ENCODE assay signal across 8 cellular contexts in genomic region chr17:30906101-30906911, GRCh38. TPM values are rescaled to one million over a fixed set of nuclear protein-coding genes. Genes with fewer than 3 reads are reported as not detected.
DNase-seq lines count a peak whose midpoint lies in the region; ATAC-seq and TF ChIP-seq lines count a peak whose summit lies in the region.

Gene TEFM, minus strand, starts transcription at chr17:30906238. Its CDS starts 40 bp downstream, at chr17:30906198.

- peaks cover 3% of the 10 kb centered on the region for H3K36me3 ChIP-seq in right atrium auricular region
- H3K36me3 ChIP-seq in psoas muscle (ENCODE audit: insufficient read depth in 1 of 2, low read depth in 1 of 2), result peaks cover 0 to 26% of the 10 kb centered on the region in 2 donors
- peaks cover 2% of the 10 kb centered on the region for H3K36me3 ChIP-seq in urinary bladder (ENCODE audit: insufficient read depth)

- H3K4me3 ChIP-seq in right atrium auricular region (peak within 1 kb of the TSS; percentile 59 to 70), psoas muscle (peak within 1 kb of the TSS; percentile 94), urinary bladder (ENCODE audit: low read depth, low read length) (peak within 1 kb of the TSS; percentile 64)

- peak within 1 kb of the TSS; percentile 87 to 88 for H3K27ac ChIP-seq in right atrium auricular region
- H3K27ac ChIP-seq in psoas muscle, result peak within 1 kb of the TSS; percentile 88
- peak within 1 kb of the TSS; percentile 83 for H3K27ac ChIP-seq in urinary bladder (ENCODE audit: low read depth)

- ATAC-seq in HG02870 (IDR thresholded peaks at IDR 0.05; ENCODE audit: unreplicated experiment), result peak; percentile 85
- peak; percentile 99 to 100 (median 99) for ATAC-seq in psoas muscle

- no peaks in the 10 kb centered on the region for H3K9me3 ChIP-seq in right atrium auricular region
- H3K9me3 ChIP-seq in psoas muscle, result no peaks in the 10 kb centered on the region

- H3K4me1 ChIP-seq in right atrium auricular region (peaks cover 0 to 21% of the 10 kb centered on the region in 2 donors), psoas muscle (peaks cover 14% of the 10 kb centered on the region), urinary bladder (ENCODE audit: insufficient read depth) (no peaks in the 10 kb centered on the region)

- 0 to 1% (median 0%) methylated on average over 47 of the region's 47 CpGs for WGBS in psoas muscle, 3 donors
- WGBS in urinary bladder, result under 1% methylated on average over 47 of the region's 47 CpGs

- DNase-seq in GM13976 (ENCODE audit: low spot score) (peak; percentile 93), NCI-H146 treated with DMSO at 0.1 percent for 48 hours (lab: John Stamatoyannopoulos, UW; ENCODE audit: unreplicated experiment) (peak; percentile 60), anterior cingulate cortex (lab: John Stamatoyannopoulos, UW) (peak in 57 of 58 donors; percentile 49 to 94 (median 81)), right atrium auricular region (ENCODE audit: low spot score) (peak; percentile 94), psoas muscle (peak; percentile 89 to 94)

- no peak for TF ChIP-seq CTCF in GM13976 (IDR thresholded peaks at IDR 0.05; ENCODE audit: borderline replicate concordance, control extremely low read depth, extremely low read depth, insufficient read depth, missing control alignments)
- no peak for TF ChIP-seq CTCF in right atrium auricular region (IDR thresholded peaks at IDR 0.05)
- TF ChIP-seq CTCF in psoas muscle (IDR thresholded peaks at IDR 0.05), result no peak

- intact Hi-C loops in T-helper 2 cell treated with Interferon-gamma antibody and Interleukin-4, amounts not matched to agents 100 ng/mL and 5 ng/mL, for 36 hours (cut with micrococcal nuclease), result loop anchor here (1.0 to 2.0 kb wide), 2 partner anchors 64 to 430 kb away; partner anchors contain the start of gene GOSR1
- intact Hi-C loops in psoas muscle (cut with DNase I), result loop anchor here (2.0 to 10.0 kb wide), 3 partner anchors 64 to 308 kb away; partner anchors contain the start of genes CRLF3 (in 1 of the 2) and RNF135 (in 1 of the 2)

- H3K27me3 ChIP-seq in right atrium auricular region, result no peaks in the 10 kb centered on the region
- no peaks in the 10 kb centered on the region for H3K27me3 ChIP-seq in psoas muscle (ENCODE audit: insufficient read depth in 3 of 3, low read length in 2 of 3)

- in situ Hi-C loops in GM13976 (cut with MboI; ENCODE audit: low sequenced_read_pairs, unreplicated experiment), result no loop called here

RNA-seq across cellular contexts. Expression of gene TEFM, which starts in this region (rescaled TPM):
- total RNA-seq in T-helper 2 cell treated with Interferon-gamma antibody and Interleukin-4, amounts not matched to agents 100 ng/mL and 5 ng/mL, for 36 hours, result 15.4 and 17.7 TPM in 2 replicates
- 10 to 100 TPM in 1 of 2 donors, 1 to 10 TPM in 1; 6.6 to 11.0 TPM for total RNA-seq in right atrium auricular region
- total RNA-seq in psoas muscle, result 10 to 100 TPM in 2 of 4 donors, 1 to 10 TPM in 2; 8.0 to 12.5 (median 9.8) TPM
- 10 to 100 TPM; 10.6 to 37.0 (median 24.0) TPM for polyA plus RNA-seq in psoas muscle
- 37.0 TPM for total RNA-seq in urinary bladder
- polyA plus RNA-seq in urinary bladder, result 9.8 TPM

Comparison
In these comparisons a context has a peak if more than half of its experiments do, and no peak if none do; other contexts are left out.
1. Peak in every context shown above with its lines: DNase-seq, ATAC-seq, H3K4me3 ChIP-seq and H3K27ac ChIP-seq.